19 cellular contexts compared by ENCODE assay signal in the genomic region with DNA sequence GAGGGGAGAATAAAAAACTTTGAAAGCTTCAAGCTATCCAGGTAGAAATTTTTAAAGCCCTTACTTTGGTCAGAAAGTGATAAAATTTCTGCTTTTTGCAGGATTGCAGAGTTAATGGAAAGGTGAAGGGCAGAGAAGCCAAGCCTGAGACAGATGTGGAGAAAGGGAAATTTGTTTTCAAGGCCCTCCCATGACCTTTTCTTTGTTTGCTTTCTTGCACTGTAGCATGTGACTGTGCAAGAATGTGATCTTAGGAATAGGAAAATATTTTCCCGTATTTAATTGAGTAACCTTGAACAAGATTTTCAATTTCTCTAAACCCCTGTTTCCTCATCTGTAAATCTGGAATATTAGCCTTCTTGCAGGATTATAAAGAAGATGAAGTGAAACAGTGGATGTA.
"Had no signal": no experiment of that assay in that cellular context is flagged by ENCODE, and none has a peak within 500 bp of the region (broad histone marks: within the 10 kb centered on the region; RNA-seq: fewer than 3 reads in every experiment).

No MANE protein-coding gene starts in this region.

- H3K27me3 ChIP-seq: colonic mucosa, esophagus muscularis mucosa, gastrocnemius medialis, heart right ventricle, left lung had no signal

- H3K4me1 ChIP-seq: colonic mucosa, left lung, lower lobe of right lung had no signal

- H3K36me3 ChIP-seq: colonic mucosa, esophagus muscularis mucosa, gastrocnemius medialis, heart right ventricle, left lung, lower lobe of right lung had no signal

- H3K4me3 ChIP-seq: colonic mucosa, esophagus muscularis mucosa, gastrocnemius medialis, heart right ventricle, left lung, lower lobe of right lung, mucosa of descending colon had no signal

- H3K9me3 ChIP-seq: colonic mucosa, esophagus muscularis mucosa, gastrocnemius medialis, heart right ventricle, left lung, lower lobe of right lung, mucosa of descending colon had no signal

- DNase-seq: cerebellar nuclear complex; colonic mucosa; cortex of kidney; effector CD4-positive, alpha-beta T cell; effector memory CD4-positive, alpha-beta T cell; foreskin fibroblast; foreskin melanocyte; gastrocnemius medialis; glutamatergic neuron; head of caudate nucleus; heart right ventricle; hippocampal formation; left cardiac atrium; left lung; left ventricle myocardium superior; lower lobe of right lung; mesenchymal stem cell; mucosa of descending colon had no signal

- H3K27ac ChIP-seq: colonic mucosa, esophagus muscularis mucosa, gastrocnemius medialis, heart right ventricle, left lung, lower lobe of right lung had no signal
